In the genomic region with DNA sequence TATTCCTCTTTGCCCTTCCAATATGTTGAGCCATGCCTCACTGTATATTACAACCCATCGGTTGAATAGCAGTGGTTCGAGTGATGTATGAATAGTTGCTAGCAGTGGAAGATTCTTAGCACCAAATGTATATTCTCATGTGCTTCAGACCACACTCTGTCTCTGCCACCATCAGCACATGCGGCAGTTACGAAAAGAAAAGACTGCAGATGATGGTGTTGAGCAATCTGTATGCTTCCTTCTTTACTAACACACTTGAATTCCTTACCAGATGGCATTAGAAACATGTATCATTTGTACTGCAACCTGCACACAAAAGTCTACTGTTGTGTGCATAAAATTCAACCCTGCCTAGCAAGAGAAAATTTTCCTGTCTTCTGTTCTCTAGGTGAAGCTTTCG, we compare ENCODE assay signal across 20 cellular contexts.
"Had no signal": no experiment of that assay in that cellular context is flagged by ENCODE, and none has a peak within 500 bp of the region (broad histone marks: within the 10 kb centered on the region; RNA-seq: fewer than 3 reads in every experiment).

No MANE protein-coding gene starts in this region.

- H3K9me3 Mint-ChIP-seq: activated naive CD4-positive, alpha-beta T cell treated with anti-CD3 and anti-CD28 coated beads, Interleukin-2, amount 50 U/mL, for 24 hours; activated T-cell treated with anti-CD3 and anti-CD28 coated beads, Interleukin-2, amount 50 U/mL, for 24 hours; activated T-helper 1 cell treated with anti-CD3 and anti-CD28 coated beads, Interleukin-12 subunit alpha, Interleukin-12 subunit beta, Interleukin-2, Interleukin-4 antibody, amounts not matched to agents 30 ng/mL and 10 ng/mL and 1 ng/mL, durations not matched to agents 14 hours and 24 hours and 36 hours had no signal

- H3K27ac Mint-ChIP-seq: activated CD8-positive, alpha-beta T cell treated with anti-CD3 and anti-CD28 coated beads, Interleukin-2, amount 10 ng/mL, durations not matched to agents 7 days and 5 days; activated naive CD4-positive, alpha-beta T cell treated with anti-CD3 and anti-CD28 coated beads, Interleukin-2, amount 50 U/mL, for 24 hours; activated T-cell treated with anti-CD3 and anti-CD28 coated beads, Interleukin-2, amount 50 U/mL, for 24 hours; activated T-helper 1 cell treated with anti-CD3 and anti-CD28 coated beads, Interleukin-12 subunit alpha, Interleukin-12 subunit beta, Interleukin-2, Interleukin-4 antibody, amounts not matched to agents 30 ng/mL and 10 ng/mL and 1 ng/mL, durations not matched to agents 14 hours and 24 hours and 36 hours had no signal

- H3K4me3 Mint-ChIP-seq: activated CD8-positive, alpha-beta T cell treated with anti-CD3 and anti-CD28 coated beads, Interleukin-2, amount 10 ng/mL, durations not matched to agents 7 days and 5 days; activated naive CD4-positive, alpha-beta T cell treated with anti-CD3 and anti-CD28 coated beads, Interleukin-2, amount 50 U/mL, for 24 hours; activated T-cell treated with anti-CD3 and anti-CD28 coated beads, Interleukin-2, amount 50 U/mL, for 24 hours; activated T-helper 1 cell treated with anti-CD3 and anti-CD28 coated beads, Interleukin-12 subunit alpha, Interleukin-12 subunit beta, Interleukin-2, Interleukin-4 antibody, amounts not matched to agents 30 ng/mL and 10 ng/mL and 1 ng/mL, durations not matched to agents 14 hours and 24 hours and 36 hours had no signal

- H3K4me3 ChIP-seq: coronary artery, Peyer's patch had no signal

- H3K27me3 Mint-ChIP-seq: activated naive CD4-positive, alpha-beta T cell treated with anti-CD3 and anti-CD28 coated beads, Interleukin-2, amount 50 U/mL, for 24 hours had no signal

- H3K4me1 Mint-ChIP-seq: activated naive CD4-positive, alpha-beta T cell treated with anti-CD3 and anti-CD28 coated beads, Interleukin-2, amount 50 U/mL, for 24 hours had no signal

- DNase-seq: activated CD4-positive, alpha-beta T cell treated with anti-CD3 and anti-CD28 coated beads for 4 hours; activated CD8-positive, alpha-beta T cell treated with anti-CD3 and anti-CD28 coated beads, Interleukin-2, amount 10 ng/mL, durations not matched to agents 7 days and 5 days; activated effector memory CD4-positive, alpha-beta T cell treated with Interleukin-2 at 50 U/mL for 16 hours; activated naive CD4-positive, alpha-beta T cell; activated T-cell treated with anti-CD3 and anti-CD28 coated beads, Interleukin-2, amount 50 U/mL, for 24 hours; aorta; central memory CD4-positive, alpha-beta T cell; KG1; NCI-H1092; NCI-H1417; NCI-H2029; NCI-H2107; NCI-H345; NCI-H510A treated with DMSO at 0.1 percent for 48 hours; Peyer's patch; Right ventricle myocardium superior; T-helper 1 cell had no signal
